Comparison of ENCODE assay signal across 29 cellular contexts in the genomic region with DNA sequence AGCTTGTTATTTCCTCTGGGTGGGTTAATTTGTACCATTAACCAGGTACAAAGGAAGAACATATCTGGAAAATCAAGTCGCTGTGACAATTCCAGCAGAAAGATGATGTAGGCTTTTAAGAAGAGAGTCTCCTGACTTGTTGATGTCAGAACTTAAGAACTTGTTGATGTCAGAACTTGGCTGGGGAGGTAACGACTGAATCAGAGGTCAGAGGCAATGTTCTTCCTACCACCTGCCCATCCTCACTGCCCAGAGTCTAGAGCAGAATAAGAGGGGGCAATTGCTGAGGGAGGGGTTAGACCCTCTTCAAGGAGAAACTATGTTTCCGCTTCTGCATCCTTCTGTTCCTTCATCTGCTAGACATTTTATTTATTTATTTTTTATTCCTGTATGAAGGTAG. TPM values are rescaled to one million over a fixed set of nuclear protein-coding genes. Genes with fewer than 3 reads are reported as not detected.
"Had no signal": no experiment of that assay in that cellular context is flagged by ENCODE, and none has a peak within 500 bp of the region (broad histone marks: within the 10 kb centered on the region; RNA-seq: fewer than 3 reads in every experiment).

No MANE protein-coding gene starts in this region.

- H3K9me3 Mint-ChIP-seq: neural progenitor cell; stimulated activated naive B cell treated with anti-CD40 and anti-IgM and Interleukin-4, amounts not matched to agents 10 μg/mL and 1 μg/mL and 100 μg/mL, for 72 hours; stimulated activated naive CD8-positive, alpha-beta T cell treated with anti-CD3 and anti-CD28 coated beads, Interleukin-15, Interleukin-2, amounts not matched to agents 100 ng/mL and 50 ng/mL, for 24 hours had no signal

- H3K27me3 Mint-ChIP-seq: natural killer cell treated with Interleukin-12 subunit alpha and Interleukin-12 subunit beta and Interleukin-15 and Interleukin-18, amount 100 ng/mL, for 72 hours; progenitor cell of endocrine pancreas; stimulated activated naive B cell treated with anti-CD40 and anti-IgM and Interleukin-4, amounts not matched to agents 10 μg/mL and 1 μg/mL and 100 μg/mL, for 72 hours; stimulated activated naive CD8-positive, alpha-beta T cell treated with anti-CD3 and anti-CD28 coated beads, Interleukin-15, Interleukin-2, amounts not matched to agents 100 ng/mL and 50 ng/mL, for 24 hours had no signal

- DNase-seq: naive thymus-derived CD8-positive, alpha-beta T cell; occipital lobe; ovary; posterior cingulate gyrus; retina; right cardiac atrium; right lobe of liver; sigmoid colon; small intestine; stimulated activated CD4-positive, alpha-beta T cell treated with anti-CD3 and anti-CD28 coated beads, Interleukin-15, amount 100 ng/mL, for 24 hours; stimulated activated CD4-positive, alpha-beta T cell treated with anti-CD3 and anti-CD28 coated beads, Interleukin-2, amount 100 ng/mL, for 24 hours; stimulated activated CD4-positive, alpha-beta T cell treated with anti-CD3 and anti-CD28 coated beads, Interleukin-2, amount 100 ng/mL, for 48 hours; stimulated activated CD4-positive, alpha-beta T cell treated with anti-CD3 and anti-CD28 coated beads, Interleukin-4, amount 100 ng/mL, for 24 hours; stimulated activated naive B cell treated with anti-CD40 and anti-IgM and Interleukin-4, amounts not matched to agents 10 μg/mL and 1 μg/mL and 100 μg/mL, for 72 hours; stimulated activated naive CD4-positive, alpha-beta T cell treated with Interleukin-2 at 50 U/mL for 16 hours; stomach; thyroid gland; trophoblast cell; upper lobe of left lung had no signal

- H3K9ac ChIP-seq: neural progenitor cell, parathyroid adenoma had no signal

- H3K4me3 Mint-ChIP-seq: naive thymus-derived CD8-positive, alpha-beta T cell; natural killer cell treated with Interleukin-12 subunit alpha and Interleukin-12 subunit beta and Interleukin-15 and Interleukin-18, amount 100 ng/mL, for 72 hours; neural progenitor cell; stimulated activated effector memory CD8-positive, alpha-beta T cell treated with anti-CD3 and anti-CD28 coated beads, Interleukin-12 subunit alpha, Interleukin-12 subunit beta, amount 100 ng/mL, for 72 hours; stimulated activated naive B cell treated with anti-CD40 and anti-IgM and Interleukin-4, amounts not matched to agents 10 μg/mL and 1 μg/mL and 100 μg/mL, for 72 hours; stimulated activated naive CD8-positive, alpha-beta T cell treated with anti-CD3 and anti-CD28 coated beads, Interleukin-15, Interleukin-2, amounts not matched to agents 100 ng/mL and 50 ng/mL, for 24 hours had no signal

- H3K4me1 ChIP-seq: neural progenitor cell, parathyroid adenoma, sigmoid colon, thyroid gland, tibial nerve, upper lobe of left lung, vagina had no signal

- H3K4me1 Mint-ChIP-seq: naive thymus-derived CD8-positive, alpha-beta T cell; neural progenitor cell; stimulated activated effector memory CD8-positive, alpha-beta T cell treated with anti-CD3 and anti-CD28 coated beads, Interleukin-12 subunit alpha, Interleukin-12 subunit beta, amount 100 ng/mL, for 72 hours; stimulated activated naive B cell treated with anti-CD40 and anti-IgM and Interleukin-4, amounts not matched to agents 10 μg/mL and 1 μg/mL and 100 μg/mL, for 72 hours had no signal

- H3K27ac ChIP-seq: neural progenitor cell, ovary, parathyroid adenoma, right lobe of liver, sigmoid colon, stomach, thoracic aorta, thyroid gland, tibial nerve, upper lobe of left lung, vagina had no signal

- H3K27me3 ChIP-seq: neural progenitor cell, ovary, right lobe of liver, sigmoid colon, stomach, thyroid gland, tibial nerve, upper lobe of left lung, vagina had no signal

- H3K27ac Mint-ChIP-seq: naive thymus-derived CD8-positive, alpha-beta T cell; natural killer cell treated with Interleukin-12 subunit alpha and Interleukin-12 subunit beta and Interleukin-15 and Interleukin-18, amount 100 ng/mL, for 72 hours; neural progenitor cell; progenitor cell of endocrine pancreas; stimulated activated effector memory CD8-positive, alpha-beta T cell treated with anti-CD3 and anti-CD28 coated beads, Interleukin-12 subunit alpha, Interleukin-12 subunit beta, amount 100 ng/mL, for 72 hours; stimulated activated naive B cell treated with anti-CD40 and anti-IgM and Interleukin-4, amounts not matched to agents 10 μg/mL and 1 μg/mL and 100 μg/mL, for 72 hours; stimulated activated naive CD8-positive, alpha-beta T cell treated with anti-CD3 and anti-CD28 coated beads, Interleukin-15, Interleukin-2, amounts not matched to agents 100 ng/mL and 50 ng/mL, for 24 hours had no signal

- H2AFZ ChIP-seq: neural progenitor cell, parathyroid adenoma had no signal

- H3K9me3 ChIP-seq: ovary, right lobe of liver, sigmoid colon, stomach, thoracic aorta, thyroid gland, tibial nerve, upper lobe of left lung, vagina had no signal

- ATAC-seq: naive thymus-derived CD8-positive, alpha-beta T cell; natural killer cell treated with Interleukin-12 subunit alpha and Interleukin-12 subunit beta and Interleukin-15 and Interleukin-18, amount 100 ng/mL, for 72 hours; right lobe of liver; stimulated activated effector memory CD8-positive, alpha-beta T cell treated with anti-CD3 and anti-CD28 coated beads, Interleukin-12 subunit alpha, Interleukin-12 subunit beta, amount 100 ng/mL, for 72 hours; stimulated activated naive B cell treated with anti-CD40 and anti-IgM and Interleukin-4, amounts not matched to agents 10 μg/mL and 1 μg/mL and 100 μg/mL, for 72 hours had no signal

- H3K36me3 ChIP-seq: neural progenitor cell, ovary, right lobe of liver, sigmoid colon, stomach, thoracic aorta, thyroid gland, tibial nerve, upper lobe of left lung, vagina had no signal

- H3K79me2 ChIP-seq: parathyroid adenoma had no signal

- H3K36me3 Mint-ChIP-seq: naive thymus-derived CD8-positive, alpha-beta T cell; natural killer cell treated with Interleukin-12 subunit alpha and Interleukin-12 subunit beta and Interleukin-15 and Interleukin-18, amount 100 ng/mL, for 72 hours; neural progenitor cell; stimulated activated effector memory CD8-positive, alpha-beta T cell treated with anti-CD3 and anti-CD28 coated beads, Interleukin-12 subunit alpha, Interleukin-12 subunit beta, amount 100 ng/mL, for 72 hours; stimulated activated naive B cell treated with anti-CD40 and anti-IgM and Interleukin-4, amounts not matched to agents 10 μg/mL and 1 μg/mL and 100 μg/mL, for 72 hours had no signal

- H3K4me3 ChIP-seq: neural progenitor cell, ovary, right lobe of liver, sigmoid colon, stomach, thoracic aorta, thyroid gland, tibial nerve, upper lobe of left lung, vagina had no signal

- H3K4me2 ChIP-seq: neural progenitor cell had no signal

RNA-seq across cellular contexts. Expression of gene MLIP, which starts 18.9 kb away (rescaled TPM):
- total RNA-seq: naive thymus-derived CD8-positive, alpha-beta T cell; natural killer cell treated with Interleukin-12 subunit alpha and Interleukin-12 subunit beta and Interleukin-15 and Interleukin-18, amount 100 ng/mL, for 72 hours; progenitor cell of endocrine pancreas; stomach; vagina had no signal
- polyA plus RNA-seq: naive thymus-derived CD8-positive, alpha-beta T cell; neural cell had no signal
